17 cellular contexts compared by ENCODE assay signal in genomic region chr6:106749611-106750010, GRCh38.
A peak's percentile ranks its signal among the peaks of the same experiment; 100 is the strongest.
DNase-seq lines count a peak whose midpoint lies in the region; ATAC-seq and TF ChIP-seq lines count a peak whose summit lies in the region.
"Had no signal": no experiment of that assay in that cellular context is flagged by ENCODE, and none has a peak within 500 bp of the region (broad histone marks: within the 10 kb centered on the region; RNA-seq: fewer than 3 reads in every experiment).

No MANE protein-coding gene starts in this region.

- WGBS in thyroid gland, 2 donors: 70 to 77% methylated on average over 4 of the region's 4 CpGs
- WGBS in heart right ventricle, 2 donors: 47 to 61% methylated on average over 4 of the region's 4 CpGs

- in situ Hi-C loops in G401 (cut with HindIII; ENCODE audit: low sequenced_read_pairs): no loop called here

- peak; percentile 46 for DNase-seq in NCI-H2029 (lab: John Stamatoyannopoulos, UW)
- DNase-seq in NCI-H2029 treated with DMSO at 0.1 percent for 48 hours (lab: John Stamatoyannopoulos, UW): no peak
- peak; percentile 32 for DNase-seq in NCI-H526 treated with DMSO at 0.1 percent for 48 hours (lab: John Stamatoyannopoulos, UW)
- DNase-seq in fibroblast of the aortic adventitia (ENCODE audit: low read depth): peak; percentile 8
- no peak for DNase-seq in thyroid gland
- DNase-seq in G401 (ENCODE audit: low spot score): no peak
- no peak for DNase-seq in heart right ventricle
- DNase-seq: activated CD4-positive, CD25-positive, alpha-beta regulatory T cell; activated gamma-delta T cell; aorta; CD4-positive, alpha-beta memory T cell; GF-D8; hypothalamus; T-cell had no signal

- no peak for TF ChIP-seq POLR2A in thyroid gland (IDR thresholded peaks at IDR 0.05)

- H3K27me3 ChIP-seq in thyroid gland (no peaks in the 10 kb centered on the region), heart right ventricle (peaks cover 0 to 4% (median 0%) of the 10 kb centered on the region in 7 donors)

- intact Hi-C loops in thyroid gland (cut with DNase I) (no loop called here), heart right ventricle (cut with DNase I) (no loop called here)

- H3K4me3 ChIP-seq in fibroblast of the aortic adventitia (ENCODE audit: low read depth, low read length) (no peak overlapping the region), thyroid gland (replicated peaks in 1 of 3) (no peak overlapping the region), heart right ventricle (no peak overlapping the region)
- H3K4me3 ChIP-seq: prostate gland had no signal

- H3K36me3 ChIP-seq in thyroid gland (no peaks in the 10 kb centered on the region), heart right ventricle (no peaks in the 10 kb centered on the region)
- H3K36me3 ChIP-seq: prostate gland had no signal

- TF ChIP-seq CTCF in fibroblast of the aortic adventitia (IDR thresholded peaks at IDR 0.05; ENCODE audit: insufficient read depth, low read length) (no peak), thyroid gland (IDR thresholded peaks at IDR 0.05) (no peak), heart right ventricle (IDR thresholded peaks at IDR 0.05) (no peak)

- ATAC-seq in GM21723 (IDR thresholded peaks at IDR 0.05; ENCODE audit: unreplicated experiment) (no peak), heart right ventricle (no peak)
- ATAC-seq: esophagus mucosa, T-cell had no signal

- H3K9me3 ChIP-seq in thyroid gland (no peaks in the 10 kb centered on the region), heart right ventricle (peaks cover 0 to under 1% (median 0%) of the 10 kb centered on the region in 11 donors)
- H3K9me3 ChIP-seq: prostate gland had no signal

- peak overlapping the region in 2 of 3 donors; percentile 33 to 41 for H3K27ac ChIP-seq in thyroid gland
- no peak overlapping the region for H3K27ac ChIP-seq in heart right ventricle
- H3K27ac ChIP-seq: prostate gland had no signal

- H3K4me1 ChIP-seq in thyroid gland (peaks cover 27 to 36% of the 10 kb centered on the region in 2 donors), heart right ventricle (no peaks in the 10 kb centered on the region)
- H3K4me1 ChIP-seq: prostate gland had no signal

Comparison
In these comparisons a context has a peak if more than half of its experiments do, and no peak if none do; other contexts are left out.
1. DNase-seq: peak in NCI-H2029 (single experiment), NCI-H526 treated with DMSO at 0.1 percent for 48 hours (single experiment) and fibroblast of the aortic adventitia (single experiment); none in NCI-H2029 treated with DMSO at 0.1 percent for 48 hours (single experiment), thyroid gland (0 of 2), G401 (single experiment) and heart right ventricle (0 of 2).
2. H3K27ac ChIP-seq: peak in thyroid gland (2 of 3); none in heart right ventricle (0 of 10).